ENCODE assay signal across 9 cellular contexts in genomic region chr7:8175929-8176369, GRCh38.
DNase-seq lines count a peak whose midpoint lies in the region; ATAC-seq lines count a peak whose summit lies in the region.
"Had no signal": no experiment of that assay in that cellular context is flagged by ENCODE, and none has a peak within 500 bp of the region (broad histone marks: within the 10 kb centered on the region; RNA-seq: fewer than 3 reads in every experiment).

No MANE protein-coding gene starts in this region.

- H3K14ac ChIP-seq in trophoblast cell (ENCODE audit: low read length), result no peak overlapping the region

- no peak overlapping the region for H4K91ac ChIP-seq in trophoblast cell (ENCODE audit: low read depth, low read length)

- H3K27ac Mint-ChIP-seq in T-helper 1 cell treated with Interleukin-12 subunit alpha and Interleukin-12 subunit beta and Interleukin-4 antibody, amounts not matched to agents 30 μg/mL and 1 μg/mL, for 36 hours, result peak overlapping the region; percentile 96
- peak overlapping the region; percentile 92 for H3K27ac Mint-ChIP-seq in activated naive CD8-positive, alpha-beta T cell

- no peak overlapping the region for H2BK12ac ChIP-seq in trophoblast cell (ENCODE audit: low read length)

- H3K4me2 ChIP-seq in trophoblast cell (ENCODE audit: low read length), result no peak overlapping the region

- no peak for ATAC-seq in GM18867 (IDR thresholded peaks at IDR 0.05; ENCODE audit: unreplicated experiment)
- no peak for ATAC-seq in GM21381 (IDR thresholded peaks at IDR 0.05; ENCODE audit: unreplicated experiment)

- H3K4me1 Mint-ChIP-seq in T-helper 1 cell treated with Interleukin-12 subunit alpha and Interleukin-12 subunit beta and Interleukin-4 antibody, amounts not matched to agents 30 μg/mL and 1 μg/mL, for 36 hours (ENCODE audit: low read depth), result peaks cover 47% of the 10 kb centered on the region
- H3K4me1 Mint-ChIP-seq in activated naive CD8-positive, alpha-beta T cell (ENCODE audit: low read depth), result peaks cover 57% of the 10 kb centered on the region

- no peaks in the 10 kb centered on the region for H3K36me3 ChIP-seq in trophoblast cell (ENCODE audit: control insufficient read depth in 1 of 2, insufficient read depth in 2 of 2, low read length in 2 of 2)

- H3K9me3 Mint-ChIP-seq in T-helper 1 cell treated with Interleukin-12 subunit alpha and Interleukin-12 subunit beta and Interleukin-4 antibody, amounts not matched to agents 30 μg/mL and 1 μg/mL, for 36 hours, result peaks cover 4% of the 10 kb centered on the region
- no peaks in the 10 kb centered on the region for H3K9me3 Mint-ChIP-seq in activated naive CD8-positive, alpha-beta T cell (ENCODE audit: low read depth)

- H2AK5ac ChIP-seq in trophoblast cell (ENCODE audit: low read length), result no peak overlapping the region

- H3K4ac ChIP-seq in trophoblast cell (ENCODE audit: low read depth, low read length), result no peak overlapping the region

- no peak overlapping the region for H3K9ac ChIP-seq in trophoblast cell (ENCODE audit: low read length)

- H3K4me1 ChIP-seq in trophoblast cell (ENCODE audit: control insufficient read depth in 1 of 2, insufficient read depth in 2 of 2, low read length in 2 of 2), result no peaks in the 10 kb centered on the region

- no peak overlapping the region for H3K27ac ChIP-seq in trophoblast cell (ENCODE audit: low read depth, low read length)

- H4K12ac ChIP-seq in trophoblast cell (ENCODE audit: low read depth, low read length), result no peak overlapping the region

- WGBS in trophoblast cell (ENCODE audit: extremely low coverage, insufficient coverage, insufficient read length), result no CpG with 5 or more reads among the region's 6 CpGs

- H3K79me2 ChIP-seq in trophoblast cell (ENCODE audit: control insufficient read depth, insufficient read depth, low read length, poor library complexity), result no peaks in the 10 kb centered on the region

- no peak overlapping the region for H2BK5ac ChIP-seq in trophoblast cell (ENCODE audit: low read depth, low read length, poor library complexity)

- no peaks in the 10 kb centered on the region for H3K79me1 ChIP-seq in trophoblast cell (ENCODE audit: low read length)

- H3K27me3 ChIP-seq in trophoblast cell (ENCODE audit: insufficient read depth, low read length), result no peaks in the 10 kb centered on the region

- peaks cover 4% of the 10 kb centered on the region for H3K27me3 Mint-ChIP-seq in T-helper 1 cell treated with Interleukin-12 subunit alpha and Interleukin-12 subunit beta and Interleukin-4 antibody, amounts not matched to agents 30 μg/mL and 1 μg/mL, for 36 hours (ENCODE audit: low read depth)
- no peaks in the 10 kb centered on the region for H3K27me3 Mint-ChIP-seq in activated naive CD8-positive, alpha-beta T cell

- no peak overlapping the region for H3K4me3 ChIP-seq in trophoblast cell (ENCODE audit: low read depth, low read length)

- H3K23ac ChIP-seq in trophoblast cell (ENCODE audit: low read length), result peak overlapping the region; percentile 71

- peaks cover 4% of the 10 kb centered on the region for H3K36me3 Mint-ChIP-seq in T-helper 1 cell treated with Interleukin-12 subunit alpha and Interleukin-12 subunit beta and Interleukin-4 antibody, amounts not matched to agents 30 μg/mL and 1 μg/mL, for 36 hours (ENCODE audit: low read depth)
- H3K36me3 Mint-ChIP-seq in activated naive CD8-positive, alpha-beta T cell, result no peaks in the 10 kb centered on the region

- no peak overlapping the region for H3K18ac ChIP-seq in trophoblast cell (ENCODE audit: low read length)

- no peaks in the 10 kb centered on the region for H3K9me3 ChIP-seq in trophoblast cell (ENCODE audit: insufficient read depth, low read depth, low read length)

- DNase-seq in T-helper 1 cell (no peak), HuH-7.5 (ENCODE audit: low spot score) (peak; percentile 36), trophoblast cell (no peak), NCI-H1930 (lab: John Stamatoyannopoulos, UW) (no peak)
- DNase-seq: activated gamma-delta T cell had no signal

- H4K8ac ChIP-seq in trophoblast cell (ENCODE audit: low read depth, low read length), result no peak overlapping the region

- no peak overlapping the region for H2BK120ac ChIP-seq in trophoblast cell (ENCODE audit: insufficient read depth, low read length, poor library complexity)

- H2AFZ ChIP-seq in trophoblast cell (ENCODE audit: insufficient read depth, low read length, poor library complexity), result no peak overlapping the region

- H3K4me3 Mint-ChIP-seq in T-helper 1 cell treated with Interleukin-12 subunit alpha and Interleukin-12 subunit beta and Interleukin-4 antibody, amounts not matched to agents 30 μg/mL and 1 μg/mL, for 36 hours, result peak overlapping the region; percentile 53
- H3K4me3 Mint-ChIP-seq in activated naive CD8-positive, alpha-beta T cell, result peak overlapping the region; percentile 70
